Comparison of ENCODE assay signal across 24 cellular contexts in genomic region chr14:36724162-36724561, GRCh38.
"Had no signal": no experiment of that assay in that cellular context is flagged by ENCODE, and none has a peak within 500 bp of the region (broad histone marks: within the 10 kb centered on the region; RNA-seq: fewer than 3 reads in every experiment).

No MANE protein-coding gene starts in this region.

- H3K36me3 ChIP-seq: brain microvascular endothelial cell, cardiac muscle cell had no signal

- H3K27me3 Mint-ChIP-seq: activated CD4-positive, alpha-beta memory T cell treated with anti-CD3 and anti-CD28 coated beads, Interleukin-2, amount 10 ng/mL, durations not matched to agents 7 days and 5 days; activated CD4-positive, alpha-beta T cell treated with anti-CD3 and anti-CD28 coated beads, Interleukin-2, amount 10 ng/mL, durations not matched to agents 7 days and 5 days; activated naive CD4-positive, alpha-beta T cell treated with anti-CD3 and anti-CD28 coated beads, Interleukin-2, amount 10 ng/mL, durations not matched to agents 7 days and 5 days; activated naive CD8-positive, alpha-beta T cell treated with anti-CD3 and anti-CD28 coated beads for 36 hours had no signal

- H3K27ac Mint-ChIP-seq: activated CD4-positive, alpha-beta memory T cell treated with anti-CD3 and anti-CD28 coated beads, Interleukin-2, amount 10 ng/mL, durations not matched to agents 7 days and 5 days; activated CD4-positive, alpha-beta T cell treated with anti-CD3 and anti-CD28 coated beads, Interleukin-2, amount 10 ng/mL, durations not matched to agents 7 days and 5 days; activated naive CD4-positive, alpha-beta T cell treated with anti-CD3 and anti-CD28 coated beads, Interleukin-2, amount 10 ng/mL, durations not matched to agents 7 days and 5 days; activated naive CD8-positive, alpha-beta T cell treated with anti-CD3 and anti-CD28 coated beads for 36 hours; activated T-cell treated with anti-CD3 and anti-CD28 coated beads, Interleukin-2, amount 50 U/mL, for 72 hours; activated T-helper 2 cell treated with anti-CD3 and anti-CD28 coated beads, Interferon-gamma antibody, Interleukin-2, Interleukin-4, amounts not matched to agents 10 μg/mL and 5 μg/mL and 100 μg/mL, durations not matched to agents 14 hours and 24 hours and 36 hours; T-cell had no signal

- H3K4me3 Mint-ChIP-seq: activated CD4-positive, alpha-beta memory T cell treated with anti-CD3 and anti-CD28 coated beads, Interleukin-2, amount 10 ng/mL, durations not matched to agents 7 days and 5 days; activated CD4-positive, alpha-beta T cell treated with anti-CD3 and anti-CD28 coated beads, Interleukin-2, amount 10 ng/mL, durations not matched to agents 7 days and 5 days; activated naive CD4-positive, alpha-beta T cell treated with anti-CD3 and anti-CD28 coated beads, Interleukin-2, amount 10 ng/mL, durations not matched to agents 7 days and 5 days; activated naive CD8-positive, alpha-beta T cell treated with anti-CD3 and anti-CD28 coated beads for 36 hours; activated T-cell treated with anti-CD3 and anti-CD28 coated beads, Interleukin-2, amount 50 U/mL, for 72 hours; T-cell had no signal

- ATAC-seq: activated T-cell treated with anti-CD3 and anti-CD28 coated beads, Interleukin-2, amount 50 U/mL, for 72 hours; T-cell had no signal

- DNase-seq: activated CD4-positive, alpha-beta memory T cell treated with anti-CD3 and anti-CD28 coated beads, Interleukin-2, amount 10 ng/mL, durations not matched to agents 7 days and 5 days; activated CD4-positive, alpha-beta T cell treated with anti-CD3 and anti-CD28 coated beads, Interleukin-2, amount 10 ng/mL, durations not matched to agents 7 days and 5 days; activated CD4-positive, CD25-positive, alpha-beta regulatory T cell; activated CD8-positive, alpha-beta memory T cell treated with anti-CD3 and anti-CD28 coated beads, Interleukin-2, amount 50 U/mL, for 4 hours; activated gamma-delta T cell treated with Interleukin-2 at 50 U/mL for 16 hours; activated naive CD4-positive, alpha-beta T cell treated with anti-CD3 and anti-CD28 coated beads, Interleukin-2, amount 10 ng/mL, durations not matched to agents 7 days and 5 days; activated naive CD8-positive, alpha-beta T cell treated with anti-CD3 and anti-CD28 coated beads for 36 hours; activated T-cell treated with anti-CD3 and anti-CD28 coated beads, Interleukin-2, amount 50 U/mL, for 72 hours; brain microvascular endothelial cell; cerebellar nuclear complex; Karpas-422; NCI-H1105 treated with DMSO at 0.1 percent for 48 hours; NCI-H1436 treated with DMSO at 0.1 percent for 48 hours; NCI-H187; NCI-H2081; NCI-H446; NCI-H524; NCI-H774; SIG-M5; T-cell; T-helper 2 cell; T1000 had no signal

- H3K4me1 Mint-ChIP-seq: activated CD4-positive, alpha-beta memory T cell treated with anti-CD3 and anti-CD28 coated beads, Interleukin-2, amount 10 ng/mL, durations not matched to agents 7 days and 5 days; activated CD4-positive, alpha-beta T cell treated with anti-CD3 and anti-CD28 coated beads, Interleukin-2, amount 10 ng/mL, durations not matched to agents 7 days and 5 days; activated naive CD4-positive, alpha-beta T cell treated with anti-CD3 and anti-CD28 coated beads, Interleukin-2, amount 10 ng/mL, durations not matched to agents 7 days and 5 days; activated naive CD8-positive, alpha-beta T cell treated with anti-CD3 and anti-CD28 coated beads for 36 hours; T-cell had no signal

- H3K27me3 ChIP-seq: brain microvascular endothelial cell, cardiac muscle cell had no signal

- H3K36me3 Mint-ChIP-seq: activated naive CD4-positive, alpha-beta T cell treated with anti-CD3 and anti-CD28 coated beads, Interleukin-2, amount 10 ng/mL, durations not matched to agents 7 days and 5 days; activated naive CD8-positive, alpha-beta T cell treated with anti-CD3 and anti-CD28 coated beads for 36 hours; T-cell had no signal

- H3K9me3 Mint-ChIP-seq: activated CD4-positive, alpha-beta memory T cell treated with anti-CD3 and anti-CD28 coated beads, Interleukin-2, amount 10 ng/mL, durations not matched to agents 7 days and 5 days; activated CD4-positive, alpha-beta T cell treated with anti-CD3 and anti-CD28 coated beads, Interleukin-2, amount 10 ng/mL, durations not matched to agents 7 days and 5 days; activated naive CD8-positive, alpha-beta T cell treated with anti-CD3 and anti-CD28 coated beads for 36 hours; activated T-cell treated with anti-CD3 and anti-CD28 coated beads, Interleukin-2, amount 50 U/mL, for 72 hours; activated T-helper 2 cell treated with anti-CD3 and anti-CD28 coated beads, Interferon-gamma antibody, Interleukin-2, Interleukin-4, amounts not matched to agents 10 μg/mL and 5 μg/mL and 100 μg/mL, durations not matched to agents 14 hours and 24 hours and 36 hours had no signal

- H3K27ac ChIP-seq: brain microvascular endothelial cell, cardiac muscle cell had no signal

- H3K4me3 ChIP-seq: cardiac muscle cell had no signal
